Comparison of ENCODE assay signal across 9 cellular contexts in genomic region chr4:5758741-5759140, GRCh38. TPM values are rescaled to one million over a fixed set of nuclear protein-coding genes. Genes with fewer than 3 reads are reported as not detected.
DNase-seq lines count a peak whose midpoint lies in the region; ATAC-seq and TF ChIP-seq lines count a peak whose summit lies in the region.
"Had no signal": no experiment of that assay in that cellular context is flagged by ENCODE, and none has a peak within 500 bp of the region (broad histone marks: within the 10 kb centered on the region; RNA-seq: fewer than 3 reads in every experiment).

No MANE protein-coding gene starts in this region.

- CTCF ChIA-PET in activated CD8-positive, alpha-beta memory T cell treated with anti-CD3 and anti-CD28 coated beads, Interleukin-2, amount 10 ng/mL, durations not matched to agents 7 days and 5 days (lab: Charles Lee), result no interaction called here

- no peaks in the 10 kb centered on the region for H3K36me3 Mint-ChIP-seq in activated CD8-positive, alpha-beta memory T cell treated with anti-CD3 and anti-CD28 coated beads, Interleukin-2, amount 10 ng/mL, durations not matched to agents 7 days and 5 days

- no peaks in the 10 kb centered on the region for H3K27me3 Mint-ChIP-seq in activated CD8-positive, alpha-beta memory T cell treated with anti-CD3 and anti-CD28 coated beads, Interleukin-2, amount 10 ng/mL, durations not matched to agents 7 days and 5 days

- intact Hi-C loops in lower leg skin (cut with DNase I; ENCODE audit: low total_unique reads), result no loop called here

- peaks cover 6% of the 10 kb centered on the region for H3K4me1 Mint-ChIP-seq in activated CD8-positive, alpha-beta memory T cell treated with anti-CD3 and anti-CD28 coated beads, Interleukin-2, amount 10 ng/mL, durations not matched to agents 7 days and 5 days

- peak; percentile 89 for ATAC-seq in activated CD8-positive, alpha-beta memory T cell treated with anti-CD3 and anti-CD28 coated beads, Interleukin-2, amount 10 ng/mL, durations not matched to agents 7 days and 5 days

- no peaks in the 10 kb centered on the region for H3K27me3 ChIP-seq in WERI-Rb-1 (ENCODE audit: insufficient read depth, low read depth, severe bottlenecking)

- peaks cover 55% of the 10 kb centered on the region for H3K36me3 ChIP-seq in WERI-Rb-1

- peak; percentile 69 for DNase-seq in stimulated activated naive CD4-positive, alpha-beta T cell treated with Interleukin-2 at 50 U/mL for 16 hours (lab: John Stamatoyannopoulos, UW)
- no peak for DNase-seq in stimulated activated naive CD4-positive, alpha-beta T cell (lab: John Stamatoyannopoulos, UW)
- peak; percentile 59 for DNase-seq in activated CD8-positive, alpha-beta memory T cell treated with anti-CD3 and anti-CD28 coated beads, Interleukin-2, amount 10 ng/mL, durations not matched to agents 7 days and 5 days
- DNase-seq in lower leg skin (ENCODE audit: low spot score in 2 of 2) (peak; percentile 37 to 71), inferior parietal cortex (ENCODE audit: extremely low spot score) (no peak), WERI-Rb-1 (no peak), cerebellar nuclear complex (lab: John Stamatoyannopoulos, UW) (no peak), NCI-H187 treated with DMSO at 0.1 percent for 48 hours (lab: John Stamatoyannopoulos, UW) (no peak)

- H3K4me3 Mint-ChIP-seq in activated CD8-positive, alpha-beta memory T cell treated with anti-CD3 and anti-CD28 coated beads, Interleukin-2, amount 10 ng/mL, durations not matched to agents 7 days and 5 days, result no peak overlapping the region

- H3K9me3 Mint-ChIP-seq in activated CD8-positive, alpha-beta memory T cell treated with anti-CD3 and anti-CD28 coated beads, Interleukin-2, amount 10 ng/mL, durations not matched to agents 7 days and 5 days (ENCODE audit: low read depth), result no peaks in the 10 kb centered on the region

- 56 to 57% methylated on average over 7 of the region's 7 CpGs for WGBS in lower leg skin, 2 donors

- no peak overlapping the region for H3K27ac ChIP-seq in WERI-Rb-1
- H3K27ac ChIP-seq: KMS-11 had no signal

- H3K27ac Mint-ChIP-seq in activated CD8-positive, alpha-beta memory T cell treated with anti-CD3 and anti-CD28 coated beads, Interleukin-2, amount 10 ng/mL, durations not matched to agents 7 days and 5 days, result no peak overlapping the region

- TF ChIP-seq CTCF in lower leg skin (IDR thresholded peaks at IDR 0.05) (no peak), WERI-Rb-1 (IDR thresholded peaks at IDR 0.05; ENCODE audit: low read depth, low read length) (no peak)

- H3K4me3 ChIP-seq in lower leg skin (ENCODE audit: low read depth, poor library complexity, severe bottlenecking), result no peak overlapping the region
- no peak overlapping the region for H3K4me3 ChIP-seq in WERI-Rb-1 (ENCODE audit: low read depth, low read length)

- peaks cover 7% of the 10 kb centered on the region for H3K9me3 ChIP-seq in WERI-Rb-1 (ENCODE audit: severe bottlenecking)

- TF ChIP-seq POLR2A in lower leg skin (IDR thresholded peaks at IDR 0.05), result no peak

RNA-seq across cellular contexts. Expression of gene EVC, which starts 47.7 kb away (rescaled TPM):
- total RNA-seq in activated CD8-positive, alpha-beta memory T cell treated with anti-CD3 and anti-CD28 coated beads, Interleukin-2, amount 10 ng/mL, durations not matched to agents 7 days and 5 days, result 1 to 10 TPM; 2.2 to 4.0 TPM
- 10 to 100 TPM; 12.2 to 24.1 (median 22.3) TPM for total RNA-seq in lower leg skin

RNA-seq across cellular contexts. Expression of gene EVC2, which starts 50.4 kb away (rescaled TPM):
- 1 to 10 TPM; 1.3 to 1.4 TPM for total RNA-seq in activated CD8-positive, alpha-beta memory T cell treated with anti-CD3 and anti-CD28 coated beads, Interleukin-2, amount 10 ng/mL, durations not matched to agents 7 days and 5 days
- 10 to 100 TPM in 2 of 4 donors, 1 to 10 TPM in 2; 8.0 to 15.1 (median 11.5) TPM for total RNA-seq in lower leg skin

Comparison
In these comparisons a context has a peak if more than half of its experiments do, and no peak if none do; other contexts are left out.
1. DNase-seq: peak in stimulated activated naive CD4-positive, alpha-beta T cell treated with Interleukin-2 at 50 U/mL for 16 hours (single experiment), activated CD8-positive, alpha-beta memory T cell treated with anti-CD3 and anti-CD28 coated beads, Interleukin-2, amount 10 ng/mL, durations not matched to agents 7 days and 5 days (single experiment) and lower leg skin (2 of 2); none in stimulated activated naive CD4-positive, alpha-beta T cell (0 of 6), inferior parietal cortex (single experiment), WERI-Rb-1 (single experiment), cerebellar nuclear complex (0 of 2) and NCI-H187 treated with DMSO at 0.1 percent for 48 hours (single experiment).